Comparison of ENCODE assay signal across 8 cellular contexts in genomic region chr11:46382644-46383403, GRCh38. TPM values are rescaled to one million over a fixed set of nuclear protein-coding genes. Genes with fewer than 3 reads are reported as not detected.
A peak's percentile ranks its signal among the peaks of the same experiment; 100 is the strongest.
DNase-seq lines count a peak whose midpoint lies in the region; ATAC-seq, FAIRE-seq and TF ChIP-seq lines count a peak whose summit lies in the region.

No MANE protein-coding gene starts in this region.

- H3K4me1 ChIP-seq in mesodermal cell (ENCODE audit: control insufficient read depth, insufficient read depth, low read length, poor library complexity, severe bottlenecking), result peaks cover 10% of the 10 kb centered on the region

- no peaks in the 10 kb centered on the region for H3K9me3 Mint-ChIP-seq in activated T-cell treated with anti-CD3 and anti-CD28 coated beads, Interleukin-2, amount 50 U/mL, for 4 hours

- peak overlapping the region; percentile 29 for H3K27ac ChIP-seq in mesodermal cell (ENCODE audit: low read depth, low read length, severe bottlenecking)

- no peak for TF ChIP-seq POLR2A in NB4 (IDR thresholded peaks at IDR 0.05; ENCODE audit: extremely low read depth, insufficient read length)

- no peak overlapping the region for H3K4me3 ChIP-seq in NB4 (ENCODE audit: low read depth, low read length)
- no peak overlapping the region for H3K4me3 ChIP-seq in bronchial epithelial cell (ENCODE audit: low read depth, low read length)
- peak overlapping the region; percentile 80 for H3K4me3 ChIP-seq in mesodermal cell (ENCODE audit: extremely low read depth, insufficient read depth, low read length, poor library complexity, severe bottlenecking)

- no peak for FAIRE-seq in bronchial epithelial cell (lab: Jason Lieb, UNC)

- no peak for ATAC-seq in HG02798 (IDR thresholded peaks at IDR 0.05; ENCODE audit: poor library complexity, unreplicated experiment)
- ATAC-seq in activated T-cell treated with anti-CD3 and anti-CD28 coated beads, Interleukin-2, amount 50 U/mL, for 4 hours, result no peak

- no peaks in the 10 kb centered on the region for H3K9me3 ChIP-seq in mesodermal cell (ENCODE audit: control insufficient read depth, low read length)

- no peak overlapping the region for H3K4me3 Mint-ChIP-seq in activated T-cell treated with anti-CD3 and anti-CD28 coated beads, Interleukin-2, amount 50 U/mL, for 4 hours

- DNase-seq in GM03348 (ENCODE audit: low spot score) (peak; percentile 80), NB4 (ENCODE audit: low read depth) (peak; percentile 29), bronchial epithelial cell (ENCODE audit: low read depth) (no peak), hippocampal formation (lab: John Stamatoyannopoulos, UW) (no peak), NCI-H524 treated with DMSO at 0.1 percent for 48 hours (lab: John Stamatoyannopoulos, UW) (no peak)
- DNase-seq in activated T-cell treated with anti-CD3 and anti-CD28 coated beads, Interleukin-2, amount 50 U/mL, for 4 hours, result no peak

- TF ChIP-seq CTCF in NB4 (IDR thresholded peaks at IDR 0.05; ENCODE audit: low read depth, low read length) (peak; percentile 41), bronchial epithelial cell (IDR thresholded peaks at IDR 0.05; ENCODE audit: insufficient read depth, low read length, severe bottlenecking) (peak; percentile 63)

- H3K4me1 Mint-ChIP-seq in activated T-cell treated with anti-CD3 and anti-CD28 coated beads, Interleukin-2, amount 50 U/mL, for 4 hours (ENCODE audit: low read depth), result peaks cover 9% of the 10 kb centered on the region

- peaks cover 5% of the 10 kb centered on the region for H3K27me3 ChIP-seq in bronchial epithelial cell (ENCODE audit: control insufficient read depth, insufficient read depth, low read length)

- WGBS in mesodermal cell (ENCODE audit: insufficient coverage in 2 of 2), 2 experiments, result 40 to 45% methylated on average over 8 to 10 of the region's 18 CpGs

- H3K27me3 Mint-ChIP-seq in activated T-cell treated with anti-CD3 and anti-CD28 coated beads, Interleukin-2, amount 50 U/mL, for 4 hours (ENCODE audit: low read depth), result peaks cover 45% of the 10 kb centered on the region

- H3K36me3 ChIP-seq in bronchial epithelial cell (ENCODE audit: control insufficient read depth, insufficient read depth, low read length) (no peaks in the 10 kb centered on the region), mesodermal cell (ENCODE audit: control insufficient read depth, insufficient read depth, low read length) (peaks cover 29% of the 10 kb centered on the region)

- H3K36me3 Mint-ChIP-seq in activated T-cell treated with anti-CD3 and anti-CD28 coated beads, Interleukin-2, amount 50 U/mL, for 4 hours (ENCODE audit: insufficient read depth), result peaks cover 2% of the 10 kb centered on the region

RNA-seq across cellular contexts. Expression of gene MDK, which starts 1.4 kb away (rescaled TPM):
- total RNA-seq in bronchial epithelial cell, result 10.2 and 11.6 TPM in 2 replicates
- 1,793 TPM for polyA plus RNA-seq in mesodermal cell (2013, experiment 1 of 2)
- 1,702 TPM for polyA plus RNA-seq in mesodermal cell (2013, experiment 2 of 2)
- 1 to 10 TPM; 2.1 to 3.0 (median 2.9) TPM for total RNA-seq in activated T-cell treated with anti-CD3 and anti-CD28 coated beads, Interleukin-2, amount 50 U/mL, for 4 hours

RNA-seq across cellular contexts. Expression of gene CHRM4, which starts 8.8 kb away (rescaled TPM):
- not detected in 2 replicates for total RNA-seq in bronchial epithelial cell
- not detected for polyA plus RNA-seq in mesodermal cell (2013, experiment 1 of 2)
- 0.56 TPM for polyA plus RNA-seq in mesodermal cell (2013, experiment 2 of 2)
- under 1 TPM; 0.13 to 0.52 (median 0.25) TPM for total RNA-seq in activated T-cell treated with anti-CD3 and anti-CD28 coated beads, Interleukin-2, amount 50 U/mL, for 4 hours

RNA-seq across cellular contexts. Expression of gene DGKZ, which starts 35.6 kb away (rescaled TPM):
- total RNA-seq in bronchial epithelial cell, result 30.5 and 35.2 TPM in 2 replicates
- 58.8 TPM for polyA plus RNA-seq in mesodermal cell (2013, experiment 1 of 2)
- polyA plus RNA-seq in mesodermal cell (2013, experiment 2 of 2), result 45.7 TPM
- 100 to 1,000 TPM; 112 to 122 (median 118) TPM for total RNA-seq in activated T-cell treated with anti-CD3 and anti-CD28 coated beads, Interleukin-2, amount 50 U/mL, for 4 hours

Comparison
In these comparisons a context has a peak if more than half of its experiments do, and no peak if none do; other contexts are left out.
1. DNase-seq: peak in GM03348 (single experiment) and NB4 (single experiment); none in bronchial epithelial cell (single experiment), hippocampal formation (0 of 2), NCI-H524 treated with DMSO at 0.1 percent for 48 hours (single experiment) and activated T-cell treated with anti-CD3 and anti-CD28 coated beads, Interleukin-2, amount 50 U/mL, for 4 hours (single experiment).